In genomic region chrX:136497556-136498048, GRCh38 we compare ENCODE assay signal across 8 cellular contexts. TPM values are rescaled to one million over a fixed set of nuclear protein-coding genes. Genes with fewer than 3 reads are reported as not detected.
DNase-seq lines count a peak whose midpoint lies in the region; ATAC-seq and TF ChIP-seq lines count a peak whose summit lies in the region.

HTATSF1 (plus strand) TSS chrX:136497592; CDS start chrX:136497685, 93 bp downstream.

- H3K9ac ChIP-seq in neural progenitor cell: peak within 1 kb of the TSS; percentile 73

- H3K4me3 ChIP-seq in fibroblast of mammary gland (ENCODE audit: control insufficient read depth, low read depth, low read length) (peak within 1 kb of the TSS; percentile 75), neural progenitor cell (peak within 1 kb of the TSS; percentile 90)

- DNase-seq in SKM-1 treated with dmso at 0.1 percent for 144 hours (lab: John Stamatoyannopoulos, UW; ENCODE audit: unreplicated experiment) (peak; percentile 40), SKM-1 (lab: John Stamatoyannopoulos, UW; ENCODE audit: unreplicated experiment) (no peak), T-cell (no peak), fibroblast of mammary gland (ENCODE audit: low read depth) (no peak), neural progenitor cell (ENCODE audit: low spot score) (peak; percentile 38), DMS114 treated with DMSO at 0.1 percent for 48 hours (lab: John Stamatoyannopoulos, UW; ENCODE audit: unreplicated experiment) (no peak)

- H3K36me3 ChIP-seq in neural progenitor cell: peaks cover 16% of the 10 kb centered on the region

- H3K4me1 ChIP-seq in neural progenitor cell: peaks cover 9% of the 10 kb centered on the region

- peaks cover 28% of the 10 kb centered on the region for H3K79me2 ChIP-seq in neural progenitor cell (ENCODE audit: low read depth)

- no peaks in the 10 kb centered on the region for H3K27me3 ChIP-seq in neural progenitor cell

- H3K4me1 Mint-ChIP-seq in T-cell (peaks cover 13 to 20% (median 17%) of the 10 kb centered on the region in 3 donors), neural progenitor cell (peaks cover 12% of the 10 kb centered on the region)

- TF ChIP-seq CTCF in fibroblast of mammary gland (conservative IDR thresholded peaks at IDR 0.05; ENCODE audit: control insufficient read depth, insufficient read depth, low read depth, low read length) (no peak), neural progenitor cell (IDR thresholded peaks at IDR 0.05) (no peak)

- peak within 1 kb of the TSS; percentile 98 for H3K27ac ChIP-seq in neural progenitor cell

- peaks cover 14% of the 10 kb centered on the region for H3F3A ChIP-seq in neural progenitor cell (ENCODE audit: low read depth)

- POLR2A ChIA-PET in T-cell (lab: Charles Lee): interaction anchor here in 1 of 2 donors (0.6 to 1.1 kb wide), 5 partner anchors 26 to 383 kb away, joined by 3 to 15 read pairs (median 3); partner anchors contain the start of gene RBMX

- peak within 1 kb of the TSS; percentile 86 to 93 (median 88) for H3K4me3 Mint-ChIP-seq in T-cell
- H3K4me3 Mint-ChIP-seq in neural progenitor cell: peak within 1 kb of the TSS; percentile 94

- peak within 1 kb of the TSS; percentile 95 to 96 for H3K27ac Mint-ChIP-seq in T-cell
- H3K27ac Mint-ChIP-seq in neural progenitor cell: peak within 1 kb of the TSS; percentile 96

- no peaks in the 10 kb centered on the region for H4K20me1 ChIP-seq in neural progenitor cell (ENCODE audit: low read depth)

- CTCF ChIA-PET in T-cell (lab: Charles Lee): interaction anchor here in 1 of 2 donors (0.6 to 1.8 kb wide), 5 partner anchors 80 to 462 kb away, joined by 3 to 7 read pairs (median 4); no protein-coding TSS in a partner anchor

- peak; percentile 20 for ATAC-seq in HG03025 (IDR thresholded peaks at IDR 0.05; ENCODE audit: low FRiP score, unreplicated experiment)
- no peak for ATAC-seq in T-cell (replicated peaks in 1 of 4)
- ATAC-seq in HG03457 (IDR thresholded peaks at IDR 0.05; ENCODE audit: unreplicated experiment): no peak

- peaks cover 0 to 8% of the 10 kb centered on the region in 2 donors for H3K27me3 Mint-ChIP-seq in T-cell
- H3K27me3 Mint-ChIP-seq in neural progenitor cell (ENCODE audit: insufficient read depth, low read depth): no peaks in the 10 kb centered on the region

- H3K36me3 Mint-ChIP-seq in T-cell: peaks cover 7% of the 10 kb centered on the region
- no peaks in the 10 kb centered on the region for H3K36me3 Mint-ChIP-seq in neural progenitor cell

- H3K9me3 Mint-ChIP-seq in T-cell (no peaks in the 10 kb centered on the region), neural progenitor cell (peaks cover 8% of the 10 kb centered on the region)

- peak within 1 kb of the TSS; percentile 72 for H3K4me2 ChIP-seq in neural progenitor cell

- H2AFZ ChIP-seq in neural progenitor cell (replicated peaks): peak within 1 kb of the TSS; percentile 32

- peaks cover 10% of the 10 kb centered on the region for H3K9me3 ChIP-seq in neural progenitor cell (ENCODE audit: low read depth)

RNA-seq across cellular contexts. Expression of gene HTATSF1, which starts in this region (rescaled TPM):
- total RNA-seq in T-cell (10 to 100 TPM; 27.2 to 32.2 (median 28.8) TPM), neural progenitor cell (ENCODE audit: low replicate concordance) (111 and 123 TPM in 2 replicates)

Comparison
In these comparisons a context has a peak if more than half of its experiments do, and no peak if none do; other contexts are left out.
1. DNase-seq: peak in SKM-1 treated with dmso at 0.1 percent for 144 hours (single experiment) and neural progenitor cell (single experiment); none in SKM-1 (single experiment), T-cell (0 of 34), fibroblast of mammary gland (single experiment) and DMS114 treated with DMSO at 0.1 percent for 48 hours (single experiment).